Comparison of ENCODE assay signal across 1 cellular context in the genomic region with DNA sequence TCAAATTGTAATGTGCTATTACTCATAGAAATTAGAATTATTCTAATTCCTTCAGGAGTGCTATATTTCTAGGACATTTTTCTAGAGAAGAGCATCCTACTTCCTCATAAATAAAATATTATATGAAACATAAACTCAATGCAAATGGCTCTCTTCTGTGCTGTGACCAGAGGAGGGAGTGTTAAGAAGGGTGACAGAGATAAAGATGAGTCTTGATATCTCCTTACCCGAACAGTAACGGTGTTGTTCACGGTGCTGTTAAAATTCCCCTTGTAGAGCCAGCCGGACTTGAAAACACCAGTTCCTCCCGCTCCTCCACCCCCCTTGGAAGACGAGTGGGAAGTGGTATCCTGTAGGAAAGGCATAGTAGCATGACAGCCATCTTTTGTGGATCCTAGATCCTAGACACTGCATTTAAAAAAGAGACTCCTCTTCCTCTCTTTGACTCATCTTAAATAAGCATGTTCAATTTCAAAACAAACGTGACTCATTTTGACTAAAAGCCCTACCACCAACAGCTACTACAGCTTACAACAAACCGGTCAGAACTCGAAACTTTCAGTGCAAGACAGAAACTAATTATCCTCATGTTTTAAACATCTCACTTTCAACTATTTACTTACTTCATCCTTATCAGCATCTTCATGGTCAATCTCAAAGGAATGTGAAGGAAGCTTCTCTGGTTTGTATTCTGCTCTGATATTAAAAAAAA.
TF ChIP-seq lines count a peak whose summit lies in the region.

No MANE protein-coding gene starts in this region.

TF ChIP-seq in GM12878, 131 proteins besides CTCF, POLR2A, EP300 and RAD21 (continued from another document and continues in another):
- TF ChIP-seq, protein P1, sequence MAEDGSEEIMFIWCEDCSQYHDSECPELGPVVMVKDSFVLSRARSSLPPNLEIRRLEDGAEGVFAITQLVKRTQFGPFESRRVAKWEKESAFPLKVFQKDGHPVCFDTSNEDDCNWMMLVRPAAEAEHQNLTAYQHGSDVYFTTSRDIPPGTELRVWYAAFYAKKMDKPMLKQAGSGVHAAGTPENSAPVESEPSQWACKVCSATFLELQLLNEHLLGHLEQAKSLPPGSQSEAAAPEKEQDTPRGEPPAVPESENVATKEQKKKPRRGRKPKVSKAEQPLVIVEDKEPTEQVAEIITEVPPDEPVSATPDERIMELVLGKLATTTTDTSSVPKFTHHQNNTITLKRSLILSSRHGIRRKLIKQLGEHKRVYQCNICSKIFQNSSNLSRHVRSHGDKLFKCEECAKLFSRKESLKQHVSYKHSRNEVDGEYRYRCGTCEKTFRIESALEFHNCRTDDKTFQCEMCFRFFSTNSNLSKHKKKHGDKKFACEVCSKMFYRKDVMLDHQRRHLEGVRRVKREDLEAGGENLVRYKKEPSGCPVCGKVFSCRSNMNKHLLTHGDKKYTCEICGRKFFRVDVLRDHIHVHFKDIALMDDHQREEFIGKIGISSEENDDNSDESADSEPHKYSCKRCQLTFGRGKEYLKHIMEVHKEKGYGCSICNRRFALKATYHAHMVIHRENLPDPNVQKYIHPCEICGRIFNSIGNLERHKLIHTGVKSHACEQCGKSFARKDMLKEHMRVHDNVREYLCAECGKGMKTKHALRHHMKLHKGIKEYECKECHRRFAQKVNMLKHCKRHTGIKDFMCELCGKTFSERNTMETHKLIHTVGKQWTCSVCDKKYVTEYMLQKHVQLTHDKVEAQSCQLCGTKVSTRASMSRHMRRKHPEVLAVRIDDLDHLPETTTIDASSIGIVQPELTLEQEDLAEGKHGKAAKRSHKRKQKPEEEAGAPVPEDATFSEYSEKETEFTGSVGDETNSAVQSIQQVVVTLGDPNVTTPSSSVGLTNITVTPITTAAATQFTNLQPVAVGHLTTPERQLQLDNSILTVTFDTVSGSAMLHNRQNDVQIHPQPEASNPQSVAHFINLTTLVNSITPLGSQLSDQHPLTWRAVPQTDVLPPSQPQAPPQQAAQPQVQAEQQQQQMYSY (CRISPR knock-in tag; IDR thresholded peaks at IDR 0.05) = no peak
- TF ChIP-seq NR2C2 (IDR thresholded peaks at IDR 0.05; ENCODE audit: borderline replicate concordance, control insufficient read depth, insufficient read length, low read depth) (no peak), TCF12 (IDR thresholded peaks at IDR 0.05; ENCODE audit: low read depth, low read length) (no peak), CREM (IDR thresholded peaks at IDR 0.05; ENCODE audit: low read depth) (peak; percentile 50; the same call in 1 of the 2 replicates), ZNF217 (IDR thresholded peaks at IDR 0.05) (no peak), TARDBP (IDR thresholded peaks at IDR 0.05; ENCODE audit: borderline replicate concordance) (no peak), BHLHE40 (IDR thresholded peaks at IDR 0.05; ENCODE audit: borderline replicate concordance in 1 of 2, low read depth in 2 of 2, low read length in 1 of 2) (peak; percentile 67 to 79), SMAD5 (IDR thresholded peaks at IDR 0.05; ENCODE audit: low read depth) (no peak), RFX5 (IDR thresholded peaks at IDR 0.05; ENCODE audit: low read depth, low read length) (no peak), POU2F2 (IDR thresholded peaks at IDR 0.05; ENCODE audit: borderline replicate concordance, low read depth, low read length) (no peak), NR2C1 (IDR thresholded peaks at IDR 0.05) (no peak), MXI1 (IDR thresholded peaks at IDR 0.05; ENCODE audit: low read depth, low read length) (no peak), MEF2B (IDR thresholded peaks at IDR 0.05; ENCODE audit: partially characterized antibody, poor library complexity, severe bottlenecking) (no peak), NFIC (IDR thresholded peaks at IDR 0.05; ENCODE audit: low read depth, low read length) (peak; percentile 80), GATAD2B (conservative IDR thresholded peaks at IDR 0.05; ENCODE audit: low read depth) (no peak), LARP7 (IDR thresholded peaks at IDR 0.05) (no peak), MEF2A (IDR thresholded peaks at IDR 0.05; ENCODE audit: insufficient read depth, low read depth, low read length) (no peak), NRF1 (conservative IDR thresholded peaks at IDR 0.05; ENCODE audit: low read depth, low read length) (no peak), MTA2 (IDR thresholded peaks at IDR 0.05; ENCODE audit: low read depth) (peak; percentile 65), IKZF2 (IDR thresholded peaks at IDR 0.05) (peak; percentile 68 to 70), JUND (IDR thresholded peaks at IDR 0.05; ENCODE audit: low read depth, low read length) (no peak), ETV6 (conservative IDR thresholded peaks at IDR 0.05 in 1 of 2, IDR thresholded peaks at IDR 0.05 in 1 of 2; ENCODE audit: borderline replicate concordance in 1 of 2, low read depth in 1 of 2) (peak in 1 of 2 experiments; percentile 14; a peak in 1 of 4 replicates), ASH2L (IDR thresholded peaks at IDR 0.05; ENCODE audit: borderline replicate concordance, low read depth) (no peak), SMC3 (IDR thresholded peaks at IDR 0.05; ENCODE audit: borderline replicate concordance, low read length) (0 out of 2 replicates have a peak, but pooled peaks have one; percentile 7), RUNX3 (IDR thresholded peaks at IDR 0.05; ENCODE audit: low read length) (peak; percentile 63), RB1 (IDR thresholded peaks at IDR 0.05; ENCODE audit: borderline replicate concordance) (no peak), CBX3 (IDR thresholded peaks at IDR 0.05; ENCODE audit: borderline replicate concordance, low read depth) (no peak), FOXK2 (IDR thresholded peaks at IDR 0.05) (no peak), SIN3A (IDR thresholded peaks at IDR 0.05; ENCODE audit: low read depth, low read length) (no peak), ESRRA (IDR thresholded peaks at IDR 0.05; ENCODE audit: low read length) (no peak), ZSCAN29 (IDR thresholded peaks at IDR 0.05) (no peak), ZNF24 (IDR thresholded peaks at IDR 0.05) (no peak)
- TF ChIP-seq, protein P2, sequence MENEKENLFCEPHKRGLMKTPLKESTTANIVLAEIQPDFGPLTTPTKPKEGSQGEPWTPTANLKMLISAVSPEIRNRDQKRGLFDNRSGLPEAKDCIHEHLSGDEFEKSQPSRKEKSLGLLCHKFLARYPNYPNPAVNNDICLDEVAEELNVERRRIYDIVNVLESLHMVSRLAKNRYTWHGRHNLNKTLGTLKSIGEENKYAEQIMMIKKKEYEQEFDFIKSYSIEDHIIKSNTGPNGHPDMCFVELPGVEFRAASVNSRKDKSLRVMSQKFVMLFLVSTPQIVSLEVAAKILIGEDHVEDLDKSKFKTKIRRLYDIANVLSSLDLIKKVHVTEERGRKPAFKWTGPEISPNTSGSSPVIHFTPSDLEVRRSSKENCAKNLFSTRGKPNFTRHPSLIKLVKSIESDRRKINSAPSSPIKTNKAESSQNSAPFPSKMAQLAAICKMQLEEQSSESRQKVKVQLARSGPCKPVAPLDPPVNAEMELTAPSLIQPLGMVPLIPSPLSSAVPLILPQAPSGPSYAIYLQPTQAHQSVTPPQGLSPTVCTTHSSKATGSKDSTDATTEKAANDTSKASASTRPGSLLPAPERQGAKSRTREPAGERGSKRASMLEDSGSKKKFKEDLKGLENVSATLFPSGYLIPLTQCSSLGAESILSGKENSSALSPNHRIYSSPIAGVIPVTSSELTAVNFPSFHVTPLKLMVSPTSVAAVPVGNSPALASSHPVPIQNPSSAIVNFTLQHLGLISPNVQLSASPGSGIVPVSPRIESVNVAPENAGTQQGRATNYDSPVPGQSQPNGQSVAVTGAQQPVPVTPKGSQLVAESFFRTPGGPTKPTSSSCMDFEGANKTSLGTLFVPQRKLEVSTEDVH (IDR thresholded peaks at IDR 0.05; ENCODE audit: low read depth, partially characterized antibody) = no peak
- TF ChIP-seq, protein P3, sequence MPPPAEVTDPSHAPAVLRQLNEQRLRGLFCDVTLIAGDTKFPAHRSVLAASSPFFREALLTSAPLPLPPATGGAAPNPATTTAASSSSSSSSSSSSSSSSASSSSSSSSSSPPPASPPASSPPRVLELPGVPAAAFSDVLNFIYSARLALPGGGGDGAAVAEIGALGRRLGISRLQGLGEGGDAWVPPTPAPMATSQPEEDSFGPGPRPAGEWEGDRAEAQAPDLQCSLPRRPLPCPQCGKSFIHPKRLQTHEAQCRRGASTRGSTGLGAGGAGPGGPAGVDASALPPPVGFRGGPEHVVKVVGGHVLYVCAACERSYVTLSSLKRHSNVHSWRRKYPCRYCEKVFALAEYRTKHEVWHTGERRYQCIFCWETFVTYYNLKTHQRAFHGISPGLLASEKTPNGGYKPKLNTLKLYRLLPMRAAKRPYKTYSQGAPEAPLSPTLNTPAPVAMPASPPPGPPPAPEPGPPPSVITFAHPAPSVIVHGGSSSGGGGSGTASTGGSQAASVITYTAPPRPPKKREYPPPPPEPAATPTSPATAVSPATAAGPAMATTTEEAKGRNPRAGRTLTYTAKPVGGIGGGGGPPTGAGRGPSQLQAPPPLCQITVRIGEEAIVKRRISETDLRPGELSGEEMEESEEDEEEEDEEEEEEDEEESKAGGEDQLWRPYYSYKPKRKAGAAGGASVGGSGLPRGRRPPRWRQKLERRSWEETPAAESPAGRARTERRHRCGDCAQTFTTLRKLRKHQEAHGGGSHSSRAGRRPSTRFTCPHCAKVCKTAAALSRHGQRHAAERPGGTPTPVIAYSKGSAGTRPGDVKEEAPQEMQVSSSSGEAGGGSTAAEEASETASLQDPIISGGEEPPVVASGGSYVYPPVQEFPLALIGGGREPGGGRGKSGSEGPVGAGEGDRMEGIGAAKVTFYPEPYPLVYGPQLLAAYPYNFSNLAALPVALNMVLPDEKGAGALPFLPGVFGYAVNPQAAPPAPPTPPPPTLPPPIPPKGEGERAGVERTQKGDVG (CRISPR knock-in tag; IDR thresholded peaks at IDR 0.05) = no peak
- TF ChIP-seq, protein P4, sequence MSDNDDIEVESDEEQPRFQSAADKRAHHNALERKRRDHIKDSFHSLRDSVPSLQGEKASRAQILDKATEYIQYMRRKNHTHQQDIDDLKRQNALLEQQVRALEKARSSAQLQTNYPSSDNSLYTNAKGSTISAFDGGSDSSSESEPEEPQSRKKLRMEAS (IDR thresholded peaks at IDR 0.05; ENCODE audit: low read depth, low read length) = no peak
- TF ChIP-seq, protein P5, sequence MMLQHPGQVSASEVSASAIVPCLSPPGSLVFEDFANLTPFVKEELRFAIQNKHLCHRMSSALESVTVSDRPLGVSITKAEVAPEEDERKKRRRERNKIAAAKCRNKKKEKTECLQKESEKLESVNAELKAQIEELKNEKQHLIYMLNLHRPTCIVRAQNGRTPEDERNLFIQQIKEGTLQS (IDR thresholded peaks at IDR 0.05; ENCODE audit: borderline replicate concordance, extremely low read depth, low read depth, low read length) = no peak
- TF ChIP-seq, protein P6, sequence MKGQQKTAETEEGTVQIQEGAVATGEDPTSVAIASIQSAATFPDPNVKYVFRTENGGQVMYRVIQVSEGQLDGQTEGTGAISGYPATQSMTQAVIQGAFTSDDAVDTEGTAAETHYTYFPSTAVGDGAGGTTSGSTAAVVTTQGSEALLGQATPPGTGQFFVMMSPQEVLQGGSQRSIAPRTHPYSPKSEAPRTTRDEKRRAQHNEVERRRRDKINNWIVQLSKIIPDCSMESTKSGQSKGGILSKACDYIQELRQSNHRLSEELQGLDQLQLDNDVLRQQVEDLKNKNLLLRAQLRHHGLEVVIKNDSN (IDR thresholded peaks at IDR 0.05; ENCODE audit: borderline replicate concordance, extremely low read length, insufficient read depth, low read depth, low read length) = no peak
- TF ChIP-seq, protein P7, sequence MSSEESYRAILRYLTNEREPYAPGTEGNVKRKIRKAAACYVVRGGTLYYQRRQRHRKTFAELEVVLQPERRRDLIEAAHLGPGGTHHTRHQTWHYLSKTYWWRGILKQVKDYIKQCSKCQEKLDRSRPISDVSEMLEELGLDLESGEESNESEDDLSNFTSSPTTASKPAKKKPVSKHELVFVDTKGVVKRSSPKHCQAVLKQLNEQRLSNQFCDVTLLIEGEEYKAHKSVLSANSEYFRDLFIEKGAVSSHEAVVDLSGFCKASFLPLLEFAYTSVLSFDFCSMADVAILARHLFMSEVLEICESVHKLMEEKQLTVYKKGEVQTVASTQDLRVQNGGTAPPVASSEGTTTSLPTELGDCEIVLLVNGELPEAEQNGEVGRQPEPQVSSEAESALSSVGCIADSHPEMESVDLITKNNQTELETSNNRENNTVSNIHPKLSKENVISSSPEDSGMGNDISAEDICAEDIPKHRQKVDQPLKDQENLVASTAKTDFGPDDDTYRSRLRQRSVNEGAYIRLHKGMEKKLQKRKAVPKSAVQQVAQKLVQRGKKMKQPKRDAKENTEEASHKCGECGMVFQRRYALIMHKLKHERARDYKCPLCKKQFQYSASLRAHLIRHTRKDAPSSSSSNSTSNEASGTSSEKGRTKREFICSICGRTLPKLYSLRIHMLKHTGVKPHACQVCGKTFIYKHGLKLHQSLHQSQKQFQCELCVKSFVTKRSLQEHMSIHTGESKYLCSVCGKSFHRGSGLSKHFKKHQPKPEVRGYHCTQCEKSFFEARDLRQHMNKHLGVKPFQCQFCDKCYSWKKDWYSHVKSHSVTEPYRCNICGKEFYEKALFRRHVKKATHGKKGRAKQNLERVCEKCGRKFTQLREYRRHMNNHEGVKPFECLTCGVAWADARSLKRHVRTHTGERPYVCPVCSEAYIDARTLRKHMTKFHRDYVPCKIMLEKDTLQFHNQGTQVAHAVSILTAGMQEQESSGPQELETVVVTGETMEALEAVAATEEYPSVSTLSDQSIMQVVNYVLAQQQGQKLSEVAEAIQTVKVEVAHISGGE (CRISPR knock-in tag; IDR thresholded peaks at IDR 0.05) = no peak
- TF ChIP-seq, protein P8, sequence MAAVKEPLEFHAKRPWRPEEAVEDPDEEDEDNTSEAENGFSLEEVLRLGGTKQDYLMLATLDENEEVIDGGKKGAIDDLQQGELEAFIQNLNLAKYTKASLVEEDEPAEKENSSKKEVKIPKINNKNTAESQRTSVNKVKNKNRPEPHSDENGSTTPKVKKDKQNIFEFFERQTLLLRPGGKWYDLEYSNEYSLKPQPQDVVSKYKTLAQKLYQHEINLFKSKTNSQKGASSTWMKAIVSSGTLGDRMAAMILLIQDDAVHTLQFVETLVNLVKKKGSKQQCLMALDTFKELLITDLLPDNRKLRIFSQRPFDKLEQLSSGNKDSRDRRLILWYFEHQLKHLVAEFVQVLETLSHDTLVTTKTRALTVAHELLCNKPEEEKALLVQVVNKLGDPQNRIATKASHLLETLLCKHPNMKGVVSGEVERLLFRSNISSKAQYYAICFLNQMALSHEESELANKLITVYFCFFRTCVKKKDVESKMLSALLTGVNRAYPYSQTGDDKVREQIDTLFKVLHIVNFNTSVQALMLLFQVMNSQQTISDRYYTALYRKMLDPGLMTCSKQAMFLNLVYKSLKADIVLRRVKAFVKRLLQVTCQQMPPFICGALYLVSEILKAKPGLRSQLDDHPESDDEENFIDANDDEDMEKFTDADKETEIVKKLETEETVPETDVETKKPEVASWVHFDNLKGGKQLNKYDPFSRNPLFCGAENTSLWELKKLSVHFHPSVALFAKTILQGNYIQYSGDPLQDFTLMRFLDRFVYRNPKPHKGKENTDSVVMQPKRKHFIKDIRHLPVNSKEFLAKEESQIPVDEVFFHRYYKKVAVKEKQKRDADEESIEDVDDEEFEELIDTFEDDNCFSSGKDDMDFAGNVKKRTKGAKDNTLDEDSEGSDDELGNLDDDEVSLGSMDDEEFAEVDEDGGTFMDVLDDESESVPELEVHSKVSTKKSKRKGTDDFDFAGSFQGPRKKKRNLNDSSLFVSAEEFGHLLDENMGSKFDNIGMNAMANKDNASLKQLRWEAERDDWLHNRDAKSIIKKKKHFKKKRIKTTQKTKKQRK (IDR thresholded peaks at IDR 0.05; ENCODE audit: low read depth, low read length) = no peak
- TF ChIP-seq, protein P9, sequence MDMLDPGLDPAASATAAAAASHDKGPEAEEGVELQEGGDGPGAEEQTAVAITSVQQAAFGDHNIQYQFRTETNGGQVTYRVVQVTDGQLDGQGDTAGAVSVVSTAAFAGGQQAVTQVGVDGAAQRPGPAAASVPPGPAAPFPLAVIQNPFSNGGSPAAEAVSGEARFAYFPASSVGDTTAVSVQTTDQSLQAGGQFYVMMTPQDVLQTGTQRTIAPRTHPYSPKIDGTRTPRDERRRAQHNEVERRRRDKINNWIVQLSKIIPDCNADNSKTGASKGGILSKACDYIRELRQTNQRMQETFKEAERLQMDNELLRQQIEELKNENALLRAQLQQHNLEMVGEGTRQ (IDR thresholded peaks at IDR 0.05; ENCODE audit: borderline replicate concordance, low read depth, low read length) = no peak
